Comparison of ENCODE assay signal across 11 cellular contexts in genomic region chr2:230925443-230925878, GRCh38. TPM values are rescaled to one million over a fixed set of nuclear protein-coding genes. Genes with fewer than 3 reads are reported as not detected.
DNase-seq lines count a peak whose midpoint lies in the region; ATAC-seq, FAIRE-seq and TF ChIP-seq lines count a peak whose summit lies in the region.
"Had no signal": no experiment of that assay in that cellular context is flagged by ENCODE, and none has a peak within 500 bp of the region (broad histone marks: within the 10 kb centered on the region; RNA-seq: fewer than 3 reads in every experiment).

No MANE protein-coding gene starts in this region.

- CTCF ChIA-PET in CD4-positive, alpha-beta T cell (lab: Charles Lee), result interaction anchor here (0.9 to 1.7 kb wide), 4 partner anchors 31 to 100 kb away, joined by 3 to 8 read pairs (median 5); no protein-coding TSS in a partner anchor

- H3K36me3 Mint-ChIP-seq in CD4-positive, alpha-beta T cell (ENCODE audit: low read depth), result no peaks in the 10 kb centered on the region

- peak; percentile 10 for ATAC-seq in CD4-positive, alpha-beta T cell (ENCODE audit: poor library complexity)
- ATAC-seq in GM19372 (IDR thresholded peaks at IDR 0.05; ENCODE audit: low read depth, unreplicated experiment) (peak; percentile 26), HG03175 (IDR thresholded peaks at IDR 0.05; ENCODE audit: unreplicated experiment) (peak; percentile 31), HG03571 (IDR thresholded peaks at IDR 0.05; ENCODE audit: unreplicated experiment) (no peak)

- peak overlapping the region; percentile 89 for H3K27ac Mint-ChIP-seq in CD4-positive, alpha-beta T cell

- DNase-seq in CD4-positive, alpha-beta T cell, result peak in 1 of 10 experiments; percentile 33
- DNase-seq in activated naive CD4-positive, alpha-beta T cell treated with anti-CD3 and anti-CD28 coated beads, Interleukin-2, amount 50 U/mL, for 16 hours, result peak; percentile 34
- DNase-seq in HTR-8/SVneo (ENCODE audit: insufficient read length, low spot score), result no peak
- no peak for DNase-seq in midbrain (lab: John Stamatoyannopoulos, UW)
- DNase-seq in inferior parietal cortex (ENCODE audit: extremely low spot score), result no peak
- DNase-seq: kidney glomerular epithelial cell had no signal

- POLR2A ChIA-PET in CD4-positive, alpha-beta T cell (lab: Charles Lee), result interaction anchor here (0.8 to 1.7 kb wide), 4 partner anchors 30 to 61 kb away, joined by 3 to 6 read pairs (median 4); partner anchors contain the start of gene ITM2C

- H3K27ac ChIP-seq in CD4-positive, alpha-beta T cell (ENCODE audit: low read depth, low read length), result peak overlapping the region; percentile 19
- H3K27ac ChIP-seq: cardiac muscle cell, SK-N-MC had no signal

- intact Hi-C loops in CD4-positive, alpha-beta T cell (cut with DNase I, micrococcal nuclease), result no loop called here

- H3K27me3 ChIP-seq in CD4-positive, alpha-beta T cell (ENCODE audit: control insufficient read depth, insufficient read depth, low read length), result no peaks in the 10 kb centered on the region
- H3K27me3 ChIP-seq: cardiac muscle cell had no signal

- H3K9me3 Mint-ChIP-seq in CD4-positive, alpha-beta T cell, result no peaks in the 10 kb centered on the region

- peaks cover 45% of the 10 kb centered on the region for H3K4me1 Mint-ChIP-seq in CD4-positive, alpha-beta T cell (ENCODE audit: low read depth)

- no peak for FAIRE-seq in HTR-8/SVneo (lab: Jason Lieb, UNC)

- H3K9me3 ChIP-seq in CD4-positive, alpha-beta T cell (ENCODE audit: control insufficient read depth, low read length), result no peaks in the 10 kb centered on the region

- peak overlapping the region; percentile 90 for H3K4me3 Mint-ChIP-seq in CD4-positive, alpha-beta T cell

- no peaks in the 10 kb centered on the region for H3K27me3 Mint-ChIP-seq in CD4-positive, alpha-beta T cell

- no peak for TF ChIP-seq CTCF in CD4-positive, alpha-beta T cell (IDR thresholded peaks at IDR 0.05)

RNA-seq across cellular contexts. Expression of gene GPR55, which starts 0.4 kb away (rescaled TPM):
- 1 to 10 TPM; 2.9 to 3.8 TPM for total RNA-seq in CD4-positive, alpha-beta T cell
- total RNA-seq: cardiac muscle cell had no signal
